In genomic region chr18:3062798-3063563, GRCh38 we compare ENCODE assay signal across 8 cellular contexts. TPM values are rescaled to one million over a fixed set of nuclear protein-coding genes. Genes with fewer than 3 reads are reported as not detected.
DNase-seq lines count a peak whose midpoint lies in the region; ATAC-seq, FAIRE-seq and TF ChIP-seq lines count a peak whose summit lies in the region.

No MANE protein-coding gene starts in this region.

- no peak overlapping the region for H3K4me2 ChIP-seq in A549

- TF ChIP-seq EP300 in A549 (IDR thresholded peaks at IDR 0.05), result no peak

- H3K9me3 ChIP-seq in A549 (no peaks in the 10 kb centered on the region), lung (ENCODE audit: control insufficient read depth in 2 of 2, insufficient read depth in 1 of 2, low read length in 1 of 2) (no peaks in the 10 kb centered on the region)

- H3K27me3 ChIP-seq in lung (ENCODE audit: control insufficient read depth, insufficient read depth), result no peaks in the 10 kb centered on the region

- TF ChIP-seq RAD21 in A549 (conservative IDR thresholded peaks at IDR 0.05 in 1 of 2, IDR thresholded peaks at IDR 0.05 in 1 of 2), result peak; percentile 66 to 68

- POLR2A ChIA-PET in A549 (lab: Yijun Ruan, JAX), result interaction anchor here (0.5 kb wide), 1 partner anchor 119 kb away, joined by 3 read pairs; no protein-coding TSS in a partner anchor

- DNase-seq in A549 (ENCODE audit: low read depth in 1 of 2, low spot score in 1 of 2) (peak in 1 of 2 experiments; percentile 42), GM13976 (ENCODE audit: low spot score) (peak; percentile 60), NCI-H1092 (lab: John Stamatoyannopoulos, UW) (peak; percentile 44), choroid plexus epithelial cell (ENCODE audit: low read depth) (peak; percentile 56), lung (ENCODE audit: low spot score) (peak; percentile 61)
- DNase-seq in activated CD4-positive, alpha-beta T cell treated with anti-CD3 and anti-CD28 coated beads for 24 hours (ENCODE audit: low read depth in 2 of 2), result peak; percentile 57 to 62
- peak; percentile 34 to 50 for DNase-seq in stimulated activated CD8-positive, alpha-beta memory T cell treated with anti-CD3 and anti-CD28 coated beads, Interleukin-15, amount 100 ng/mL, for 48 hours (ENCODE audit: low read depth in 2 of 2)

- H3K36me3 ChIP-seq in lung (ENCODE audit: control insufficient read depth in 2 of 2, insufficient read depth in 2 of 2, low read length in 2 of 2), result peaks cover 0 to 12% of the 10 kb centered on the region in 2 donors

- H3K4me3 ChIP-seq in A549 (no peak overlapping the region), choroid plexus epithelial cell (ENCODE audit: low read depth, low read length) (no peak overlapping the region), lung (no peak overlapping the region)

- TF ChIP-seq POLR2A in A549 (IDR thresholded peaks at IDR 0.05; ENCODE audit: low read length), result no peak

- in situ Hi-C loops in GM13976 (cut with MboI; ENCODE audit: low sequenced_read_pairs, unreplicated experiment), result no loop called here

- H3K27ac ChIP-seq in A549, result peak overlapping the region in 1 of 2 experiments; percentile 47; a peak in 1 of 6 replicates
- no peak overlapping the region for H3K27ac ChIP-seq in lung (ENCODE audit: low read depth in 1 of 2, low read length in 1 of 2)

- WGBS in A549 (ENCODE audit: missing lambda C conversion rate), result 52% methylated on average over 16 of the region's 16 CpGs
- WGBS in lung, 2 donors, result 51 to 56% methylated on average over 16 of the region's 16 CpGs

- H3K4me1 ChIP-seq in A549 (peaks cover 11% of the 10 kb centered on the region), lung (ENCODE audit: control insufficient read depth in 2 of 2, insufficient read depth in 2 of 2, low read length in 2 of 2) (peaks cover 0 to 7% of the 10 kb centered on the region in 2 donors)

- no peak for FAIRE-seq in A549 (lab: Jason Lieb, UNC)

- peak; percentile 59 to 91; a peak in 3 of 6 replicates for ATAC-seq in A549
- peak; percentile 71 for ATAC-seq in lung (ENCODE audit: insufficient read depth, low FRiP score)
- ATAC-seq in HG03175 (IDR thresholded peaks at IDR 0.05; ENCODE audit: unreplicated experiment), result no peak

- TF ChIP-seq CTCF in A549 (IDR thresholded peaks at IDR 0.05) (peak; percentile 60), GM13976 (IDR thresholded peaks at IDR 0.05; ENCODE audit: borderline replicate concordance, control extremely low read depth, extremely low read depth, insufficient read depth, missing control alignments) (peak; percentile 75), choroid plexus epithelial cell (conservative IDR thresholded peaks at IDR 0.05; ENCODE audit: low read depth, low read length) (peak; percentile 94), lung (IDR thresholded peaks at IDR 0.05; ENCODE audit: control extremely low read depth, extremely low read depth) (peak; percentile 45)

- CTCF ChIA-PET in A549 (lab: Yijun Ruan, JAX), result interaction anchor here (0.6 to 2.5 kb wide), 39 partner anchors 8 to 183 kb away, joined by 3 to 17 read pairs (median 4); no protein-coding TSS in a partner anchor

TF ChIP-seq in A549, 52 proteins besides CTCF, POLR2A, EP300 and RAD21:
- TF ChIP-seq USF2 (IDR thresholded peaks at IDR 0.05), result no peak
- peak; percentile 74 for TF ChIP-seq SMC3 (IDR thresholded peaks at IDR 0.05)

RNA-seq across cellular contexts. Expression of gene LPIN2, which starts 50.0 kb away (rescaled TPM):
- polyA plus RNA-seq in A549 (2011; rRNA removed) (21.1 and 23.7 TPM in 2 replicates), A549 (2017; fragmentation: RNase III; extraction: RNeasy Plus Mini Kit Qiagen cat#74134 plus additional on column Dnase treatment) (12.5 to 14.0 TPM (median 12.9 TPM) in 3 replicates), lung (10 to 100 TPM; 11.2 to 22.3 TPM)
- polyA plus RNA-seq in A549 (2012; cell fraction: cytosol; rRNA removed), result 6.9 and 8.5 TPM in 2 replicates
- 9.9 and 13.4 TPM in 2 replicates for polyA plus RNA-seq in A549 (2012; cell fraction: nucleus; rRNA removed)
- 17.9 and 18.8 TPM in 2 replicates for polyA minus RNA-seq in A549 (2011; rRNA and poly(A)+ RNA removed)
- 10 to 100 TPM; 42.7 to 46.3 TPM for total RNA-seq in lung
